8 cellular contexts compared by ENCODE assay signal in genomic region chr17:81239714-81240555, GRCh38. TPM values are rescaled to one million over a fixed set of nuclear protein-coding genes. Genes with fewer than 3 reads are reported as not detected.
DNase-seq lines count a peak whose midpoint lies in the region; ATAC-seq and TF ChIP-seq lines count a peak whose summit lies in the region.

No MANE protein-coding gene starts in this region.

- DNase-seq in BJ (ENCODE audit: low read depth) (no peak), HFFc6 (peak; percentile 19), epithelial cell of esophagus (ENCODE audit: low read depth) (peak; percentile 73)
- DNase-seq in activated CD4-positive, alpha-beta T cell treated with anti-CD3 and anti-CD28 coated beads, Interleukin-2, amount 10 ng/mL, durations not matched to agents 24 days and 14 days = peak; percentile 80

- POLR2A ChIA-PET in BJ (lab: Charles Lee) = no interaction called here

- peak overlapping the region; percentile 98 for H3K4me3 Mint-ChIP-seq in HFFc6
- peak overlapping the region; percentile 95 for H3K4me3 Mint-ChIP-seq in activated CD4-positive, alpha-beta T cell treated with anti-CD3 and anti-CD28 coated beads, Interleukin-2, amount 10 ng/mL, durations not matched to agents 24 days and 14 days

- CTCF ChIA-PET in BJ (lab: Yijun Ruan, JAX) = interaction anchor here (0.9 to 2.7 kb wide), 8 partner anchors 13 to 245 kb away, joined by 3 to 7 read pairs (median 3); partner anchors contain the start of gene CEP131

- H3K27me3 Mint-ChIP-seq in HFFc6 (ENCODE audit: insufficient read depth) = peaks cover 6% of the 10 kb centered on the region
- H3K27me3 Mint-ChIP-seq in activated CD4-positive, alpha-beta T cell treated with anti-CD3 and anti-CD28 coated beads, Interleukin-2, amount 10 ng/mL, durations not matched to agents 24 days and 14 days = no peaks in the 10 kb centered on the region

- H3K27me3 ChIP-seq in BJ (ENCODE audit: control insufficient read depth, insufficient read depth, low read length) (no peaks in the 10 kb centered on the region), neutrophil (no peaks in the 10 kb centered on the region)

- H3K36me3 ChIP-seq in BJ (ENCODE audit: control insufficient read depth, insufficient read depth, low read length) (peaks cover 14% of the 10 kb centered on the region), neutrophil (peaks cover 29% of the 10 kb centered on the region)

- intact Hi-C loops in activated CD4-positive, alpha-beta T cell treated with anti-CD3 and anti-CD28 coated beads, Interleukin-2, amount 10 ng/mL, durations not matched to agents 24 days and 14 days (cut with micrococcal nuclease) = loop anchor here (1.0 to 10.0 kb wide), 4 partner anchors 17 to 313 kb away; no protein-coding TSS in a partner anchor

- H3K4me1 ChIP-seq in neutrophil (ENCODE audit: control insufficient read depth in 1 of 2, insufficient read depth in 1 of 2, low read depth in 1 of 2, low read length in 1 of 2) = peaks cover 26 to 30% of the 10 kb centered on the region in 2 experiments

- peak overlapping the region; percentile 93 for H3K27ac Mint-ChIP-seq in HFFc6
- peak overlapping the region; percentile 97 for H3K27ac Mint-ChIP-seq in activated CD4-positive, alpha-beta T cell treated with anti-CD3 and anti-CD28 coated beads, Interleukin-2, amount 10 ng/mL, durations not matched to agents 24 days and 14 days

- peaks cover 27% of the 10 kb centered on the region for H3K4me1 Mint-ChIP-seq in HFFc6 (ENCODE audit: low read depth)
- peaks cover 22% of the 10 kb centered on the region for H3K4me1 Mint-ChIP-seq in activated CD4-positive, alpha-beta T cell treated with anti-CD3 and anti-CD28 coated beads, Interleukin-2, amount 10 ng/mL, durations not matched to agents 24 days and 14 days

- H3K27ac ChIP-seq in neutrophil = peak overlapping the region; percentile 83

- H3K9me3 Mint-ChIP-seq in HFFc6 = no peaks in the 10 kb centered on the region
- no peaks in the 10 kb centered on the region for H3K9me3 Mint-ChIP-seq in activated CD4-positive, alpha-beta T cell treated with anti-CD3 and anti-CD28 coated beads, Interleukin-2, amount 10 ng/mL, durations not matched to agents 24 days and 14 days

- no peak for TF ChIP-seq CTCF in BJ (IDR thresholded peaks at IDR 0.05; ENCODE audit: insufficient read depth, low read depth, low read length)
- no peak for TF ChIP-seq CTCF in HFFc6 (IDR thresholded peaks at IDR 0.05)
- TF ChIP-seq CTCF in epithelial cell of esophagus (IDR thresholded peaks at IDR 0.05; ENCODE audit: insufficient read depth, low read depth, low read length, missing control alignments) = no peak
- no peak for TF ChIP-seq CTCF in neutrophil (IDR thresholded peaks at IDR 0.05)

- ATAC-seq in HG03460 (IDR thresholded peaks at IDR 0.05; ENCODE audit: unreplicated experiment) (no peak), HG03432 (IDR thresholded peaks at IDR 0.05; ENCODE audit: unreplicated experiment) (no peak), GM19351 (IDR thresholded peaks at IDR 0.05; ENCODE audit: unreplicated experiment) (no peak)

- H3K4me3 ChIP-seq in BJ (ENCODE audit: low read depth, low read length) (peak overlapping the region; percentile 88), epithelial cell of esophagus (ENCODE audit: low read length) (peak overlapping the region; percentile 80), neutrophil (ENCODE audit: low read depth in 1 of 2, low read length in 1 of 2) (peak overlapping the region; percentile 94 to 99)

- H3K9me3 ChIP-seq in neutrophil = no peaks in the 10 kb centered on the region

- H3K36me3 Mint-ChIP-seq in HFFc6 (ENCODE audit: low read depth) = peaks cover 4% of the 10 kb centered on the region; the same call in 1 of the 2 replicates
- H3K36me3 Mint-ChIP-seq in activated CD4-positive, alpha-beta T cell treated with anti-CD3 and anti-CD28 coated beads, Interleukin-2, amount 10 ng/mL, durations not matched to agents 24 days and 14 days (ENCODE audit: low read depth) = peaks cover 28% of the 10 kb centered on the region

RNA-seq across cellular contexts. Expression of gene NDUFAF8, which starts 0.8 kb away (rescaled TPM):
- 70.8 and 130 TPM in 2 replicates for polyA plus RNA-seq in BJ (2011; rRNA removed)
- polyA minus RNA-seq in BJ (2011; rRNA and poly(A)+ RNA removed) = 12.1 and 14.0 TPM in 2 replicates
- 100 to 1,000 TPM in 1 of 6 experiments, 10 to 100 TPM in 5; 67.0 to 103 (median 87.9) TPM for total RNA-seq in HFFc6 (2021; fragmentation: NEBNext Ultra II Directional; extraction: Animal tissue kit (Norgen Biotek cat#: 25700))
- 73.6 and 77.1 TPM in 2 replicates for total RNA-seq in activated CD4-positive, alpha-beta T cell treated with anti-CD3 and anti-CD28 coated beads, Interleukin-2, amount 10 ng/mL, durations not matched to agents 24 days and 14 days

RNA-seq across cellular contexts. Expression of gene TEPSIN, which starts 1.1 kb away (rescaled TPM):
- polyA plus RNA-seq in BJ (2011; rRNA removed) = 7.5 and 19.4 TPM in 2 replicates
- polyA minus RNA-seq in BJ (2011; rRNA and poly(A)+ RNA removed) = 4.6 and 8.3 TPM in 2 replicates
- 10 to 100 TPM; 16.2 to 22.5 (median 19.0) TPM for total RNA-seq in HFFc6 (2021; fragmentation: NEBNext Ultra II Directional; extraction: Animal tissue kit (Norgen Biotek cat#: 25700))
- total RNA-seq in activated CD4-positive, alpha-beta T cell treated with anti-CD3 and anti-CD28 coated beads, Interleukin-2, amount 10 ng/mL, durations not matched to agents 24 days and 14 days = 36.4 and 40.0 TPM in 2 replicates

RNA-seq across cellular contexts. Expression of gene CEP131, which starts 17.2 kb away (rescaled TPM):
- 3.7 and 4.9 TPM in 2 replicates for polyA plus RNA-seq in BJ (2011; rRNA removed)
- 3.5 and 5.4 TPM in 2 replicates for polyA minus RNA-seq in BJ (2011; rRNA and poly(A)+ RNA removed)
- 10 to 100 TPM in 4 of 6 experiments, 1 to 10 TPM in 2; 8.3 to 13.2 (median 10.7) TPM for total RNA-seq in HFFc6 (2021; fragmentation: NEBNext Ultra II Directional; extraction: Animal tissue kit (Norgen Biotek cat#: 25700))
- total RNA-seq in activated CD4-positive, alpha-beta T cell treated with anti-CD3 and anti-CD28 coated beads, Interleukin-2, amount 10 ng/mL, durations not matched to agents 24 days and 14 days = 15.6 and 18.0 TPM in 2 replicates

RNA-seq across cellular contexts. Expression of gene SLC38A10, which starts 55.2 kb away (rescaled TPM):
- polyA plus RNA-seq in BJ (2011; rRNA removed) = 34.6 and 55.4 TPM in 2 replicates
- polyA minus RNA-seq in BJ (2011; rRNA and poly(A)+ RNA removed) = 49.8 and 63.7 TPM in 2 replicates
- 10 to 100 TPM; 71.2 to 88.3 (median 72.2) TPM for total RNA-seq in HFFc6 (2021; fragmentation: NEBNext Ultra II Directional; extraction: Animal tissue kit (Norgen Biotek cat#: 25700))
- 98.0 and 105 TPM in 2 replicates for total RNA-seq in activated CD4-positive, alpha-beta T cell treated with anti-CD3 and anti-CD28 coated beads, Interleukin-2, amount 10 ng/mL, durations not matched to agents 24 days and 14 days
